ENCODE assay signal across 1 cellular context in genomic region chr2:233349005-233349998, GRCh38.
TF ChIP-seq lines count a peak whose summit lies in the region.

No MANE protein-coding gene starts in this region.

TF ChIP-seq in HepG2, 621 proteins besides CTCF, POLR2A, EP300 and RAD21 (continued from another document and continues in another):
- TF ChIP-seq UBTF (CRISPR knock-in tag; IDR thresholded peaks at IDR 0.05) (0 out of 2 replicates have a peak, but pooled peaks have one; percentile 23), ZIK1 (CRISPR knock-in tag; IDR thresholded peaks at IDR 0.05; ENCODE audit: borderline replicate concordance, low read depth) (no peak), ZNF646 (CRISPR knock-in tag; IDR thresholded peaks at IDR 0.05) (no peak), MEIS2 (CRISPR knock-in tag; IDR thresholded peaks at IDR 0.05) (no peak), ZKSCAN8 (CRISPR knock-in tag; IDR thresholded peaks at IDR 0.05; ENCODE audit: borderline replicate concordance) (no peak), PCBP1 (IDR thresholded peaks at IDR 0.05; ENCODE audit: borderline replicate concordance, low read depth, low read length) (no peak), ZNF530 (CRISPR knock-in tag; IDR thresholded peaks at IDR 0.05; ENCODE audit: low read depth) (no peak), PCBP2 (optimal IDR thresholded peaks at IDR 0.05; ENCODE audit: low read depth, low read length, poor library complexity, severe bottlenecking) (no peak), SALL1 (CRISPR knock-in tag; IDR thresholded peaks at IDR 0.05) (peak; percentile 63), ZNF331 (CRISPR knock-in tag; IDR thresholded peaks at IDR 0.05) (0 out of 2 replicates have a peak, but pooled peaks have one; percentile 7), POLR2AphosphoS2 (IDR thresholded peaks at IDR 0.05; ENCODE audit: low read depth, low read length) (no peak), HMGXB4 (CRISPR knock-in tag; IDR thresholded peaks at IDR 0.05; ENCODE audit: borderline replicate concordance in 1 of 2, low read depth in 1 of 2) (peak in 1 of 2 experiments; percentile 39; a peak in 1 of 4 replicates), ZNF572 (CRISPR knock-in tag; IDR thresholded peaks at IDR 0.05) (0 out of 2 replicates have a peak, but pooled peaks have one; percentile 43), TGIF2 (CRISPR knock-in tag; IDR thresholded peaks at IDR 0.05) (no peak), SPEN (CRISPR knock-in tag; IDR thresholded peaks at IDR 0.05; ENCODE audit: low read depth) (no peak), ZSCAN31 (CRISPR knock-in tag; IDR thresholded peaks at IDR 0.05; ENCODE audit: low read depth) (no peak; the same call in 1 of the 2 replicates), RXRB (CRISPR knock-in tag; IDR thresholded peaks at IDR 0.05; ENCODE audit: borderline replicate concordance) (0 out of 2 replicates have a peak, but pooled peaks have one; percentile 29), ADNP (CRISPR knock-in tag; IDR thresholded peaks at IDR 0.05) (no peak), ZNF264 (CRISPR knock-in tag; IDR thresholded peaks at IDR 0.05) (no peak), NBN (conservative IDR thresholded peaks at IDR 0.05) (no peak), FUBP1 (CRISPR knock-in tag; IDR thresholded peaks at IDR 0.05; ENCODE audit: borderline replicate concordance) (no peak), ZBTB4 (CRISPR knock-in tag; IDR thresholded peaks at IDR 0.05; ENCODE audit: borderline replicate concordance) (peak; percentile 35; the same call in 1 of the 2 replicates), ZNF44 (CRISPR knock-in tag; IDR thresholded peaks at IDR 0.05) (no peak), ZNF407 (CRISPR knock-in tag; IDR thresholded peaks at IDR 0.05; ENCODE audit: not compliant biosample characterization) (no peak), ZNF414 (CRISPR knock-in tag; IDR thresholded peaks at IDR 0.05) (peak; percentile 69; the same call in 1 of the 2 replicates), STAT5B (CRISPR knock-in tag; IDR thresholded peaks at IDR 0.05) (no peak), HOXA3 (CRISPR knock-in tag; IDR thresholded peaks at IDR 0.05) (peak; percentile 48; the same call in 1 of the 2 replicates), ZNF101 (CRISPR knock-in tag; IDR thresholded peaks at IDR 0.05; ENCODE audit: borderline replicate concordance, low read depth) (no peak)
